Comparison of ENCODE assay signal across 8 cellular contexts in genomic region chr5:41856644-41857491, GRCh38.
DNase-seq lines count a peak whose midpoint lies in the region; ATAC-seq and TF ChIP-seq lines count a peak whose summit lies in the region.

No MANE protein-coding gene starts in this region.

- no peak overlapping the region for H3K4me3 ChIP-seq in cardiac fibroblast (replicated peaks in 1 of 2; ENCODE audit: low read depth in 2 of 2, low read length in 2 of 2)

- peak; percentile 53 to 82 for DNase-seq in AML-193 (lab: John Stamatoyannopoulos, UW)
- DNase-seq in NCI-H2029 treated with DMSO at 0.1 percent for 48 hours (lab: John Stamatoyannopoulos, UW) = peak; percentile 66
- peak in 3 of 5 experiments; percentile 28 to 72 (median 50) for DNase-seq in T-helper 2 cell
- peak; percentile 83 to 85 for DNase-seq in cardiac fibroblast (ENCODE audit: low read depth in 2 of 2)
- peak; percentile 50 for DNase-seq in kidney glomerular epithelial cell (lab: John Stamatoyannopoulos, UW)
- peak in 2 of 3 experiments; percentile 16 to 52 for DNase-seq in stimulated activated CD4-positive, alpha-beta T cell treated with anti-CD3 and anti-CD28 coated beads, TNF-alpha, amount 100 ng/mL, for 24 hours (ENCODE audit: low read depth in 3 of 3)

- TF ChIP-seq CTCF in cardiac fibroblast (IDR thresholded peaks at IDR 0.05; ENCODE audit: low read depth, low read length) = peak; percentile 64

- peak; percentile 94 for ATAC-seq in GM18868 (IDR thresholded peaks at IDR 0.05; ENCODE audit: unreplicated experiment)
- ATAC-seq in HG03045 (IDR thresholded peaks at IDR 0.05; ENCODE audit: unreplicated experiment) = peak; percentile 83

Comparison
In these comparisons a context has a peak if more than half of its experiments do, and no peak if none do; other contexts are left out.
1. DNase-seq: peak in every context shown above with its lines; median percentile 84 in cardiac fibroblast; 68 in AML-193; 66 in NCI-H2029 treated with DMSO at 0.1 percent for 48 hours; 50 in T-helper 2 cell; 50 in kidney glomerular epithelial cell; 34 in stimulated activated CD4-positive, alpha-beta T cell treated with anti-CD3 and anti-CD28 coated beads, TNF-alpha, amount 100 ng/mL, for 24 hours.